In genomic region chr13:29847501-29847983, GRCh38 we compare ENCODE assay signal across 1 cellular context.
TF ChIP-seq lines count a peak whose summit lies in the region.

No MANE protein-coding gene starts in this region.

TF ChIP-seq in H1, 55 proteins besides CTCF, POLR2A, EP300 and RAD21:
- TF ChIP-seq BCL11A (IDR thresholded peaks at IDR 0.05; ENCODE audit: low read depth in 2 of 2, low read length in 2 of 2) = no peak
